Comparison of ENCODE assay signal across 29 cellular contexts in genomic region chrX:154322890-154323289, GRCh38. TPM values are rescaled to one million over a fixed set of nuclear protein-coding genes. Genes with fewer than 3 reads are reported as not detected.
DNase-seq lines count a peak whose midpoint lies in the region; ATAC-seq, FAIRE-seq and TF ChIP-seq lines count a peak whose summit lies in the region.
"Had no signal": no experiment of that assay in that cellular context is flagged by ENCODE, and none has a peak within 500 bp of the region (broad histone marks: within the 10 kb centered on the region; RNA-seq: fewer than 3 reads in every experiment).

No MANE protein-coding gene starts in this region.

- H3K9me3 ChIP-seq in OCI-LY7 (ENCODE audit: low read length) = no peaks in the 10 kb centered on the region
- H3K9me3 ChIP-seq in K562 (replicated peaks; ENCODE audit: control insufficient read depth, insufficient read depth, low read depth, low read length) = no peaks in the 10 kb centered on the region
- H3K9me3 ChIP-seq: BLaER1 had no signal

- no peaks in the 10 kb centered on the region for H3K36me3 Mint-ChIP-seq in activated naive CD8-positive, alpha-beta T cell treated with anti-CD3 and anti-CD28 coated beads, Interleukin-2, amount 10 ng/mL, durations not matched to agents 7 days and 5 days
- no peaks in the 10 kb centered on the region for H3K36me3 Mint-ChIP-seq in activated naive CD8-positive, alpha-beta T cell treated with anti-CD3 and anti-CD28 coated beads, Interleukin-2, amount 50 U/mL, for 24 hours (ENCODE audit: low read depth)
- H3K36me3 Mint-ChIP-seq in stimulated activated memory B cell treated with anti-CD40 and anti-IgM and Interleukin-4, amounts not matched to agents 10 μg/mL and 1 μg/mL and 100 μg/mL, for 72 hours = no peaks in the 10 kb centered on the region
- H3K36me3 Mint-ChIP-seq: CD4-positive, CD25-positive, alpha-beta regulatory T cell had no signal

- H3K27ac Mint-ChIP-seq in activated naive CD8-positive, alpha-beta T cell treated with anti-CD3 and anti-CD28 coated beads, Interleukin-2, amount 10 ng/mL, durations not matched to agents 7 days and 5 days = peak overlapping the region; percentile 45
- no peak overlapping the region for H3K27ac Mint-ChIP-seq in activated naive CD8-positive, alpha-beta T cell treated with anti-CD3 and anti-CD28 coated beads, Interleukin-2, amount 50 U/mL, for 24 hours
- no peak overlapping the region for H3K27ac Mint-ChIP-seq in stimulated activated memory B cell treated with anti-CD40 and anti-IgM and Interleukin-4, amounts not matched to agents 10 μg/mL and 1 μg/mL and 100 μg/mL, for 72 hours
- H3K27ac Mint-ChIP-seq: CD4-positive, CD25-positive, alpha-beta regulatory T cell; HFFc6 had no signal

- in situ Hi-C loops in K562 (cut with MboI) = loop anchor here (25.0 kb wide), 1 partner anchor 111 kb away; the partner anchor contains the start of gene OPN1MW2

- TF ChIP-seq RAD21 in K562 (CRISPR knock-in tag; conservative IDR thresholded peaks at IDR 0.05 in 1 of 2, IDR thresholded peaks at IDR 0.05 in 1 of 2) = no peak

- H3K9me3 Mint-ChIP-seq in activated naive CD8-positive, alpha-beta T cell treated with anti-CD3 and anti-CD28 coated beads, Interleukin-2, amount 10 ng/mL, durations not matched to agents 7 days and 5 days = no peaks in the 10 kb centered on the region
- no peaks in the 10 kb centered on the region for H3K9me3 Mint-ChIP-seq in activated naive CD8-positive, alpha-beta T cell treated with anti-CD3 and anti-CD28 coated beads, Interleukin-2, amount 50 U/mL, for 24 hours
- H3K9me3 Mint-ChIP-seq in stimulated activated memory B cell treated with anti-CD40 and anti-IgM and Interleukin-4, amounts not matched to agents 10 μg/mL and 1 μg/mL and 100 μg/mL, for 72 hours = no peaks in the 10 kb centered on the region
- H3K9me3 Mint-ChIP-seq: CD4-positive, CD25-positive, alpha-beta regulatory T cell; HFFc6 had no signal

- ATAC-seq in activated naive CD8-positive, alpha-beta T cell treated with anti-CD3 and anti-CD28 coated beads, Interleukin-2, amount 10 ng/mL, durations not matched to agents 7 days and 5 days (ENCODE audit: low read depth) = no peak
- no peak for ATAC-seq in activated naive CD8-positive, alpha-beta T cell treated with anti-CD3 and anti-CD28 coated beads, Interleukin-2, amount 50 U/mL, for 24 hours
- ATAC-seq in K562 (peak; percentile 61; the same call in 1 of the 3 replicates), HG02973 (IDR thresholded peaks at IDR 0.05; ENCODE audit: unreplicated experiment) (no peak), GM18870 (IDR thresholded peaks at IDR 0.05; ENCODE audit: unreplicated experiment) (no peak), GM21515 (IDR thresholded peaks at IDR 0.05; ENCODE audit: unreplicated experiment) (no peak)
- ATAC-seq in stimulated activated memory B cell treated with anti-CD40 and anti-IgM and Interleukin-4, amounts not matched to agents 10 μg/mL and 1 μg/mL and 100 μg/mL, for 72 hours = peak; percentile 43

- no peaks in the 10 kb centered on the region for H3K27me3 Mint-ChIP-seq in activated naive CD8-positive, alpha-beta T cell treated with anti-CD3 and anti-CD28 coated beads, Interleukin-2, amount 10 ng/mL, durations not matched to agents 7 days and 5 days
- H3K27me3 Mint-ChIP-seq in activated naive CD8-positive, alpha-beta T cell treated with anti-CD3 and anti-CD28 coated beads, Interleukin-2, amount 50 U/mL, for 24 hours = no peaks in the 10 kb centered on the region
- no peaks in the 10 kb centered on the region for H3K27me3 Mint-ChIP-seq in stimulated activated memory B cell treated with anti-CD40 and anti-IgM and Interleukin-4, amounts not matched to agents 10 μg/mL and 1 μg/mL and 100 μg/mL, for 72 hours
- H3K27me3 Mint-ChIP-seq: CD4-positive, CD25-positive, alpha-beta regulatory T cell had no signal

- TF ChIP-seq CTCF in OCI-LY7 (conservative IDR thresholded peaks at IDR 0.05; ENCODE audit: low read length) (no peak), K562 (IDR thresholded peaks at IDR 0.05 in 2 of 3, conservative IDR thresholded peaks at IDR 0.05 in 1 of 3; ENCODE audit: insufficient read depth in 2 of 3, low read depth in 1 of 3, low read length in 3 of 3) (no peak)

- H3K4me2 ChIP-seq in OCI-LY7 (ENCODE audit: low read length) (no peak overlapping the region), K562 (ENCODE audit: insufficient read depth, low read length) (no peak overlapping the region)
- H3K4me2 ChIP-seq: BLaER1, KMS-11 had no signal

- no TSS peak for BruUV-seq in OCI-LY7 (replicated peaks; lab: Mats Ljungman, UMichigan)
- no TSS peak for BruUV-seq in K562 (replicated peaks; lab: Mats Ljungman, UMichigan)

- H3K4me3 ChIP-seq in OCI-LY7 (ENCODE audit: low read depth, low read length, poor library complexity, severe bottlenecking) = no peak overlapping the region
- no peak overlapping the region for H3K4me3 ChIP-seq in K562
- H3K4me3 ChIP-seq: BLaER1, HAP-1 had no signal

- 14% methylated on average over 8 of the region's 10 CpGs for WGBS in K562 (ENCODE audit: insufficient coverage, low coverage, missing lambda C conversion rate)

- POLR2A ChIA-PET in activated naive CD8-positive, alpha-beta T cell treated with anti-CD3 and anti-CD28 coated beads, Interleukin-2, amount 10 ng/mL, durations not matched to agents 7 days and 5 days (lab: Charles Lee) = interaction anchor here (0.7 kb wide), 1 partner anchor 303 kb away, joined by 3 read pairs; the partner anchor contains the start of gene IRAK1
- POLR2A ChIA-PET in OCI-LY7 (lab: Charles Lee) (interaction anchor here (0.6 to 0.7 kb wide), 2 partner anchors 11 to 587 kb away, joined by 3 to 4 read pairs; no protein-coding TSS in a partner anchor), K562 (lab: Yijun Ruan, JAX) (interaction anchor here (1.5 kb wide), 1 partner anchor 9 kb away, joined by 3 read pairs; no protein-coding TSS in a partner anchor)

- no peak overlapping the region for H3K27ac ChIP-seq in OCI-LY7 (ENCODE audit: low read depth, low read length, poor library complexity, severe bottlenecking)
- no peak overlapping the region for H3K27ac ChIP-seq in K562 (ENCODE audit: extremely low read depth, low read depth, low read length)
- H3K27ac ChIP-seq: 22Rv1, BLaER1, KMS-11, RWPE1 had no signal

- H2AFZ ChIP-seq in OCI-LY7 (ENCODE audit: low read length) (peak overlapping the region; percentile 25; the same call in 1 of the 2 replicates), K562 (ENCODE audit: low read depth, low read length) (no peak overlapping the region)

- H3K79me2 ChIP-seq in OCI-LY7 (ENCODE audit: insufficient read depth, low read depth, low read length) (no peaks in the 10 kb centered on the region), K562 (ENCODE audit: control insufficient read depth, insufficient read depth, low read length) (no peaks in the 10 kb centered on the region)

- no peaks in the 10 kb centered on the region for H4K20me1 ChIP-seq in OCI-LY7 (ENCODE audit: insufficient read depth, low read length)
- no peaks in the 10 kb centered on the region for H4K20me1 ChIP-seq in K562 (replicated peaks; ENCODE audit: control insufficient read depth, insufficient read depth, low read length)

- no peak for TF ChIP-seq POLR2A in K562 (conservative IDR thresholded peaks at IDR 0.05)

- H3K9me1 ChIP-seq in K562 (ENCODE audit: control insufficient read depth, insufficient read depth, low read length) = no peaks in the 10 kb centered on the region

- H3K36me3 ChIP-seq in OCI-LY7 (ENCODE audit: insufficient read depth, low read length) (no peaks in the 10 kb centered on the region), K562 (ENCODE audit: control insufficient read depth, insufficient read depth, low read length) (no peaks in the 10 kb centered on the region)
- H3K36me3 ChIP-seq: BLaER1, HAP-1 had no signal

- H3K9ac ChIP-seq in K562 (ENCODE audit: insufficient read depth in 1 of 2, low read depth in 2 of 2, low read length in 2 of 2) = no peak overlapping the region
- H3K9ac ChIP-seq: BLaER1, KMS-11 had no signal

- H3K4me3 Mint-ChIP-seq in activated naive CD8-positive, alpha-beta T cell treated with anti-CD3 and anti-CD28 coated beads, Interleukin-2, amount 10 ng/mL, durations not matched to agents 7 days and 5 days = no peak overlapping the region
- no peak overlapping the region for H3K4me3 Mint-ChIP-seq in activated naive CD8-positive, alpha-beta T cell treated with anti-CD3 and anti-CD28 coated beads, Interleukin-2, amount 50 U/mL, for 24 hours
- H3K4me3 Mint-ChIP-seq in stimulated activated memory B cell treated with anti-CD40 and anti-IgM and Interleukin-4, amounts not matched to agents 10 μg/mL and 1 μg/mL and 100 μg/mL, for 72 hours = no peak overlapping the region
- H3K4me3 Mint-ChIP-seq: CD4-positive, CD25-positive, alpha-beta regulatory T cell; HFFc6 had no signal

- H3K4me1 ChIP-seq in OCI-LY7 (ENCODE audit: insufficient read depth, low read length, poor library complexity, severe bottlenecking) = peaks cover 59% of the 10 kb centered on the region
- no peaks in the 10 kb centered on the region; a peak in 1 of 5 replicates for H3K4me1 ChIP-seq in K562 (replicated peaks in 1 of 2; ENCODE audit: control insufficient read depth in 2 of 2, insufficient read depth in 2 of 2, low read length in 2 of 2)

- H3K4me1 Mint-ChIP-seq in activated naive CD8-positive, alpha-beta T cell treated with anti-CD3 and anti-CD28 coated beads, Interleukin-2, amount 10 ng/mL, durations not matched to agents 7 days and 5 days = peaks cover 39% of the 10 kb centered on the region
- H3K4me1 Mint-ChIP-seq in activated naive CD8-positive, alpha-beta T cell treated with anti-CD3 and anti-CD28 coated beads, Interleukin-2, amount 50 U/mL, for 24 hours = peaks cover 49% of the 10 kb centered on the region
- H3K4me1 Mint-ChIP-seq in stimulated activated memory B cell treated with anti-CD40 and anti-IgM and Interleukin-4, amounts not matched to agents 10 μg/mL and 1 μg/mL and 100 μg/mL, for 72 hours = peaks cover 62% of the 10 kb centered on the region

- no peak for DNase-seq in activated naive CD8-positive, alpha-beta T cell treated with anti-CD3 and anti-CD28 coated beads, Interleukin-2, amount 10 ng/mL, durations not matched to agents 7 days and 5 days
- DNase-seq in activated naive CD8-positive, alpha-beta T cell treated with anti-CD3 and anti-CD28 coated beads, Interleukin-2, amount 50 U/mL, for 24 hours = no peak
- DNase-seq in OCI-LY7 (ENCODE audit: low spot score) (no peak), K562 (ENCODE audit: extremely low read depth in 1 of 4, low spot score in 3 of 4) (no peak)
- DNase-seq: ACHN; CD4-positive, CD25-positive, alpha-beta regulatory T cell; GOT3; HFFc6; IMR-90; NCI-H1092; NCI-H1417 treated with DMSO at 0.1 percent for 48 hours; NCI-H1694 treated with DMSO at 0.1 percent for 48 hours; NCI-H2081; NCI-H2227 treated with DMSO at 0.1 percent for 48 hours; NCI-H526 treated with DMSO at 0.1 percent for 48 hours; SHP77 treated with DMSO at 0.1 percent for 48 hours had no signal

- CTCF ChIA-PET in OCI-LY7 (lab: Charles Lee; ENCODE audit: unreplicated experiment) = no interaction called here
- CTCF ChIA-PET in K562 (lab: Yijun Ruan, JAX; ENCODE audit: low intra/inter-chr PET ratio) = no interaction called here

- no peaks in the 10 kb centered on the region for H3K9me2 ChIP-seq in OCI-LY7 (ENCODE audit: insufficient read depth, low read length)

- intact Hi-C loops in OCI-LY7 (cut with micrococcal nuclease; ENCODE audit: unreplicated experiment) (no loop called here), K562 (cut with micrococcal nuclease) (no loop called here)

- peaks cover 37 to 69% of the 10 kb centered on the region in 2 experiments for H3K27me3 ChIP-seq in K562 (ENCODE audit: control insufficient read depth in 2 of 2, insufficient read depth in 2 of 2, low read length in 2 of 2)

- TF ChIP-seq EP300 in K562 (IDR thresholded peaks at IDR 0.05; ENCODE audit: low read length) = no peak

- FAIRE-seq in K562 (lab: Jason Lieb, UNC) = no peak
- FAIRE-seq: GM12892 had no signal

RNA-seq across cellular contexts. Expression of gene TKTL1, which starts 27.3 kb away (rescaled TPM):
- total RNA-seq in activated naive CD8-positive, alpha-beta T cell treated with anti-CD3 and anti-CD28 coated beads, Interleukin-2, amount 10 ng/mL, durations not matched to agents 7 days and 5 days = 1 to 10 TPM in 1 of 2 experiments, under 1 TPM in 1; 0.31 to 1.2 TPM
- 0.06 TPM in 1 of 2 replicates, not detected in the other for total RNA-seq in OCI-LY7 (2014; rRNA removed; shearing (Covaris generic))
- total RNA-seq in OCI-LY7 (2022) = 0.78 TPM in 1 of 2 replicates, not detected in the other
- total RNA-seq in K562 (2011; cell fraction: chromatin; rRNA removed; ENCODE audit: low replicate concordance) = not detected in 2 replicates
- total RNA-seq in K562 (2011; cell fraction: nucleolus; rRNA removed) = not detected in 2 replicates
- total RNA-seq in K562 (2011; cell fraction: nucleoplasm; rRNA removed) = 0.66 TPM in 1 of 2 replicates, not detected in the other
- 0.54 and 0.61 TPM in 2 replicates for total RNA-seq in K562 (2014; rRNA removed)
- 0.29 and 0.44 TPM in 2 replicates for total RNA-seq in K562 (2014; rRNA removed; fragmentation: Illumina TruSeq; extraction: Trizol)
- total RNA-seq in K562 (2015; rRNA removed; fragmentation: Illumina TruSeq; extraction: Trizol) = 0.19 and 0.29 TPM in 2 replicates
- 0.35 and 0.51 TPM in 2 replicates for total RNA-seq in K562 (2021)
- 0.18 and 0.64 TPM in 2 replicates for polyA plus RNA-seq in K562 (2011; rRNA removed)
- polyA plus RNA-seq in K562 (2011; cell fraction: cytosol; rRNA removed) = 0.37 and 0.66 TPM in 2 replicates
- 0.10 and 0.21 TPM in 2 replicates for polyA plus RNA-seq in K562 (2011; cell fraction: nucleus; rRNA removed)
- 0.52 and 2.2 TPM in 2 replicates for polyA plus RNA-seq in K562 (2012)
- polyA plus RNA-seq in K562 (2014; fragmentation: Illumina TruSeq; extraction: Trizol) = 0.51 and 0.71 TPM in 2 replicates
- polyA plus RNA-seq in K562 (2014; fragmentation: Nextera tagmentation; extraction: Ambion mirVana) = under 1 TPM; 0.18 to 0.71 TPM
- 0.38 and 0.62 TPM in 2 replicates for polyA plus RNA-seq in K562 (2014; rRNA removed)
- 0.14 and 0.45 TPM in 2 replicates for polyA minus RNA-seq in K562 (2011; rRNA and poly(A)+ RNA removed)
- not detected in 2 replicates for polyA minus RNA-seq in K562 (2011; cell fraction: cytosol; rRNA and poly(A)+ RNA removed)
- 0.67 TPM in 1 of 2 replicates, not detected in the other for polyA minus RNA-seq in K562 (2011; cell fraction: nucleus; rRNA and poly(A)+ RNA removed)
- total RNA-seq: G401, HFFc6, IMR-90, NCI-H460 had no signal
- polyA plus RNA-seq: IMR-90 had no signal

RNA-seq across cellular contexts. Expression of gene TEX28, which starts 28.0 kb away (rescaled TPM):
- not detected for total RNA-seq in activated naive CD8-positive, alpha-beta T cell treated with anti-CD3 and anti-CD28 coated beads, Interleukin-2, amount 10 ng/mL, durations not matched to agents 7 days and 5 days
- total RNA-seq in OCI-LY7 (2014; rRNA removed; shearing (Covaris generic)) = not detected in 2 replicates
- total RNA-seq in OCI-LY7 (2022) (not detected in 2 replicates), K562 (2014; rRNA removed) (0.08 TPM in 1 of 2 replicates, not detected in the other), K562 (2014; rRNA removed; fragmentation: Illumina TruSeq; extraction: Trizol) (not detected in 2 replicates), K562 (2015; rRNA removed; fragmentation: Illumina TruSeq; extraction: Trizol) (not detected in 2 replicates), K562 (2021) (not detected in 2 replicates)
- not detected in 2 replicates for total RNA-seq in K562 (2011; cell fraction: chromatin; rRNA removed; ENCODE audit: low replicate concordance)
- total RNA-seq in K562 (2011; cell fraction: nucleolus; rRNA removed) = not detected in 2 replicates
- not detected in 2 replicates for total RNA-seq in K562 (2011; cell fraction: nucleoplasm; rRNA removed)
- polyA plus RNA-seq in K562 (2011; rRNA removed) (not detected in 2 replicates), K562 (2014; fragmentation: Illumina TruSeq; extraction: Trizol) (not detected in 2 replicates), K562 (2014; fragmentation: Nextera tagmentation; extraction: Ambion mirVana) (not detected), K562 (2014; rRNA removed) (not detected in 2 replicates)
- polyA plus RNA-seq in K562 (2011; cell fraction: cytosol; rRNA removed) = not detected in 2 replicates
- not detected in 2 replicates for polyA plus RNA-seq in K562 (2011; cell fraction: nucleus; rRNA removed)
- polyA plus RNA-seq in K562 (2012) = not detected in 2 replicates
- polyA minus RNA-seq in K562 (2011; rRNA and poly(A)+ RNA removed) = not detected in 2 replicates
- not detected in 2 replicates for polyA minus RNA-seq in K562 (2011; cell fraction: cytosol; rRNA and poly(A)+ RNA removed)
- polyA minus RNA-seq in K562 (2011; cell fraction: nucleus; rRNA and poly(A)+ RNA removed) = not detected in 2 replicates
- total RNA-seq: CD4-positive, CD25-positive, alpha-beta regulatory T cell; Daoy; G401; HFFc6; IMR-90; NCI-H460 had no signal
- polyA plus RNA-seq: CD4-positive, CD25-positive, alpha-beta regulatory T cell; IMR-90 had no signal

RNA-seq across cellular contexts. Expression of gene FLNA, which starts 51.5 kb away (rescaled TPM):
- total RNA-seq in activated naive CD8-positive, alpha-beta T cell treated with anti-CD3 and anti-CD28 coated beads, Interleukin-2, amount 10 ng/mL, durations not matched to agents 7 days and 5 days = 100 to 1,000 TPM; 985 to 994 TPM
- 78.8 and 91.2 TPM in 2 replicates for total RNA-seq in OCI-LY7 (2014; rRNA removed; shearing (Covaris generic))
- total RNA-seq in OCI-LY7 (2022) (96.9 and 97.7 TPM in 2 replicates), K562 (2014; rRNA removed) (554 and 803 TPM in 2 replicates), K562 (2014; rRNA removed; fragmentation: Illumina TruSeq; extraction: Trizol) (72.2 and 110 TPM in 2 replicates), K562 (2015; rRNA removed; fragmentation: Illumina TruSeq; extraction: Trizol) (135 and 162 TPM in 2 replicates), K562 (2021) (672 and 735 TPM in 2 replicates)
- 432 and 1,364 TPM in 2 replicates for total RNA-seq in K562 (2011; cell fraction: chromatin; rRNA removed; ENCODE audit: low replicate concordance)
- total RNA-seq in K562 (2011; cell fraction: nucleolus; rRNA removed) = 816 and 818 TPM in 2 replicates
- total RNA-seq in K562 (2011; cell fraction: nucleoplasm; rRNA removed) = 362 and 459 TPM in 2 replicates
- polyA plus RNA-seq in K562 (2011; rRNA removed) (86.6 and 165 TPM in 2 replicates), K562 (2014; fragmentation: Illumina TruSeq; extraction: Trizol) (329 and 438 TPM in 2 replicates), K562 (2014; fragmentation: Nextera tagmentation; extraction: Ambion mirVana) (1 to 10 TPM; 6.2 to 6.8 TPM), K562 (2014; rRNA removed) (226 and 245 TPM in 2 replicates)
- 122 and 183 TPM in 2 replicates for polyA plus RNA-seq in K562 (2011; cell fraction: cytosol; rRNA removed)
- 624 and 751 TPM in 2 replicates for polyA plus RNA-seq in K562 (2011; cell fraction: nucleus; rRNA removed)
- polyA plus RNA-seq in K562 (2012) = 392 and 593 TPM in 2 replicates
- 249 and 291 TPM in 2 replicates for polyA minus RNA-seq in K562 (2011; rRNA and poly(A)+ RNA removed)
- 522 and 767 TPM in 2 replicates for polyA minus RNA-seq in K562 (2011; cell fraction: cytosol; rRNA and poly(A)+ RNA removed)
- polyA minus RNA-seq in K562 (2011; cell fraction: nucleus; rRNA and poly(A)+ RNA removed) = 248 and 324 TPM in 2 replicates

RNA-seq across cellular contexts. Expression of gene EMD, which starts 56.2 kb away (rescaled TPM):
- total RNA-seq in activated naive CD8-positive, alpha-beta T cell treated with anti-CD3 and anti-CD28 coated beads, Interleukin-2, amount 10 ng/mL, durations not matched to agents 7 days and 5 days = 10 to 100 TPM; 66.1 to 68.1 TPM
- 25.3 and 35.4 TPM in 2 replicates for total RNA-seq in OCI-LY7 (2014; rRNA removed; shearing (Covaris generic))
- 64.1 and 64.6 TPM in 2 replicates for total RNA-seq in OCI-LY7 (2022)
- total RNA-seq in K562 (2011; cell fraction: chromatin; rRNA removed; ENCODE audit: low replicate concordance) = 41.8 and 93.2 TPM in 2 replicates
- 88.9 and 97.4 TPM in 2 replicates for total RNA-seq in K562 (2011; cell fraction: nucleolus; rRNA removed)
- total RNA-seq in K562 (2011; cell fraction: nucleoplasm; rRNA removed) = 70.5 and 73.6 TPM in 2 replicates
- 32.9 and 36.2 TPM in 2 replicates for total RNA-seq in K562 (2014; rRNA removed)
- total RNA-seq in K562 (2014; rRNA removed; fragmentation: Illumina TruSeq; extraction: Trizol) = 37.5 and 38.3 TPM in 2 replicates
- total RNA-seq in K562 (2015; rRNA removed; fragmentation: Illumina TruSeq; extraction: Trizol) = 61.9 and 67.8 TPM in 2 replicates
- 124 and 135 TPM in 2 replicates for total RNA-seq in K562 (2021)
- 77.4 and 81.2 TPM in 2 replicates for polyA plus RNA-seq in K562 (2011; rRNA removed)
- polyA plus RNA-seq in K562 (2011; cell fraction: cytosol; rRNA removed) = 100.0 and 121 TPM in 2 replicates
- 238 and 242 TPM in 2 replicates for polyA plus RNA-seq in K562 (2011; cell fraction: nucleus; rRNA removed)
- polyA plus RNA-seq in K562 (2012) = 125 and 134 TPM in 2 replicates
- polyA plus RNA-seq in K562 (2014; fragmentation: Illumina TruSeq; extraction: Trizol) = 177 and 206 TPM in 2 replicates
- 1 to 10 TPM; 2.3 to 3.1 TPM for polyA plus RNA-seq in K562 (2014; fragmentation: Nextera tagmentation; extraction: Ambion mirVana)
- 86.7 and 110 TPM in 2 replicates for polyA plus RNA-seq in K562 (2014; rRNA removed)
- polyA minus RNA-seq in K562 (2011; rRNA and poly(A)+ RNA removed) = 24.0 and 43.3 TPM in 2 replicates
- polyA minus RNA-seq in K562 (2011; cell fraction: cytosol; rRNA and poly(A)+ RNA removed) = 51.3 and 57.9 TPM in 2 replicates
- 28.5 and 40.8 TPM in 2 replicates for polyA minus RNA-seq in K562 (2011; cell fraction: nucleus; rRNA and poly(A)+ RNA removed)

Comparison
In these comparisons a context has a peak if more than half of its experiments do, and no peak if none do; other contexts are left out.
1. ATAC-seq: peak in K562 (single experiment) and stimulated activated memory B cell treated with anti-CD40 and anti-IgM and Interleukin-4, amounts not matched to agents 10 μg/mL and 1 μg/mL and 100 μg/mL, for 72 hours (single experiment); none in activated naive CD8-positive, alpha-beta T cell treated with anti-CD3 and anti-CD28 coated beads, Interleukin-2, amount 10 ng/mL, durations not matched to agents 7 days and 5 days (single experiment), activated naive CD8-positive, alpha-beta T cell treated with anti-CD3 and anti-CD28 coated beads, Interleukin-2, amount 50 U/mL, for 24 hours (single experiment), HG02973 (single experiment), GM18870 (single experiment) and GM21515 (single experiment).